ENCODE assay signal across 1 cellular context in the genomic region with DNA sequence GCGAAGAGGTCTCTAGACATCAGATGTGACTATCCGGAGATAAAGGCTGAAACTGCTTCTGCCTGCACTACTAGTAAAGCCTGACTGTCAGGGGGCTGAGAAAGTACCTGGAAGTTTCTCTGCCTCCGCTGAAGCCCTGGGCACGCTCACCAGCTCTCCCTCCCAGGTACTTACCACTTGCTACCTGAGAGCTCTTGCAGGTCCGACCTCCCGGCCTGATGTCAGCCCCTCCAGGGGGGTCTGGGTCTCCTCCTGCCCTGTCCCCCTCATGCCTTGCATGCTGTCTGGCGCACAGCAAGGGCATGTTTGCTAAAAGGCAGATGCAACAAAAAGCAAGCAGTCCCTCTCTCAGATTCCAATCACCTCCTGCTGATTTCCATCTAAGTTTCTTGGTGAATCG.
TF ChIP-seq lines count a peak whose summit lies in the region.

No MANE protein-coding gene starts in this region.

TF ChIP-seq in HepG2, 621 proteins besides CTCF, POLR2A, EP300 and RAD21:
- TF ChIP-seq, protein P1, sequence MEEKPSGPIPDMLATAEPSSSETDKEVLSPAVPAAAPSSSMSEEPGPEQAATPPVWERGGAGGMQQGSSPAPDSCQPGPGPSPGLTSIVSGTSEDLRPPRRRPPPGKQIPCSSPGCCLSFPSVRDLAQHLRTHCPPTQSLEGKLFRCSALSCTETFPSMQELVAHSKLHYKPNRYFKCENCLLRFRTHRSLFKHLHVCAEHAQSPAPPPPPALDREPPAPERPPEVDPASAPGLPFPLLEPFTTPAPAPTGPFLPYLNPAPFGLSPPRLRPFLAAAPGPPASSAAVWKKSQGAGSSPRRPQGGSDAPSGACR (CRISPR knock-in tag; IDR thresholded peaks at IDR 0.05), result 0 out of 2 replicates have a peak, but pooled peaks have one; percentile 12
- TF ChIP-seq ARNTL (CRISPR knock-in tag; IDR thresholded peaks at IDR 0.05), result no peak
- 0 out of 2 replicates have a peak, but pooled peaks have one; percentile 34 for TF ChIP-seq BORCS8-MEF2B (CRISPR knock-in tag; IDR thresholded peaks at IDR 0.05)
- TF ChIP-seq, protein P2, sequence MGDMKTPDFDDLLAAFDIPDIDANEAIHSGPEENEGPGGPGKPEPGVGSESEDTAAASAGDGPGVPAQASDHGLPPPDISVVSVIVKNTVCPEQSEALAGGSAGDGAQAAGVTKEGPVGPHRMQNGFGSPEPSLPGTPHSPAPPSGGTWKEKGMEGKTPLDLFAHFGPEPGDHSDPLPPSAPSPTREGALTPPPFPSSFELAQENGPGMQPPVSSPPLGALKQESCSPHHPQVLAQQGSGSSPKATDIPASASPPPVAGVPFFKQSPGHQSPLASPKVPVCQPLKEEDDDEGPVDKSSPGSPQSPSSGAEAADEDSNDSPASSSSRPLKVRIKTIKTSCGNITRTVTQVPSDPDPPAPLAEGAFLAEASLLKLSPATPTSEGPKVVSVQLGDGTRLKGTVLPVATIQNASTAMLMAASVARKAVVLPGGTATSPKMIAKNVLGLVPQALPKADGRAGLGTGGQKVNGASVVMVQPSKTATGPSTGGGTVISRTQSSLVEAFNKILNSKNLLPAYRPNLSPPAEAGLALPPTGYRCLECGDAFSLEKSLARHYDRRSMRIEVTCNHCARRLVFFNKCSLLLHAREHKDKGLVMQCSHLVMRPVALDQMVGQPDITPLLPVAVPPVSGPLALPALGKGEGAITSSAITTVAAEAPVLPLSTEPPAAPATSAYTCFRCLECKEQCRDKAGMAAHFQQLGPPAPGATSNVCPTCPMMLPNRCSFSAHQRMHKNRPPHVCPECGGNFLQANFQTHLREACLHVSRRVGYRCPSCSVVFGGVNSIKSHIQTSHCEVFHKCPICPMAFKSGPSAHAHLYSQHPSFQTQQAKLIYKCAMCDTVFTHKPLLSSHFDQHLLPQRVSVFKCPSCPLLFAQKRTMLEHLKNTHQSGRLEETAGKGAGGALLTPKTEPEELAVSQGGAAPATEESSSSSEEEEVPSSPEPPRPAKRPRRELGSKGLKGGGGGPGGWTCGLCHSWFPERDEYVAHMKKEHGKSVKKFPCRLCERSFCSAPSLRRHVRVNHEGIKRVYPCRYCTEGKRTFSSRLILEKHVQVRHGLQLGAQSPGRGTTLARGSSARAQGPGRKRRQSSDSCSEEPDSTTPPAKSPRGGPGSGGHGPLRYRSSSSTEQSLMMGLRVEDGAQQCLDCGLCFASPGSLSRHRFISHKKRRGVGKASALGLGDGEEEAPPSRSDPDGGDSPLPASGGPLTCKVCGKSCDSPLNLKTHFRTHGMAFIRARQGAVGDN (CRISPR knock-in tag; IDR thresholded peaks at IDR 0.05), result peak; percentile 48
- TF ChIP-seq ZNF383 (CRISPR knock-in tag; IDR thresholded peaks at IDR 0.05; ENCODE audit: borderline replicate concordance), result no peak
- TF ChIP-seq ZNF749 (CRISPR knock-in tag; IDR thresholded peaks at IDR 0.05; ENCODE audit: borderline replicate concordance), result 0 out of 2 replicates have a peak, but pooled peaks have one; percentile 7
- TF ChIP-seq NR2F6 (IDR thresholded peaks at IDR 0.05), result no peak
- no peak for TF ChIP-seq NR2F6 (CRISPR knock-in tag; IDR thresholded peaks at IDR 0.05)
- TF ChIP-seq, protein P3, sequence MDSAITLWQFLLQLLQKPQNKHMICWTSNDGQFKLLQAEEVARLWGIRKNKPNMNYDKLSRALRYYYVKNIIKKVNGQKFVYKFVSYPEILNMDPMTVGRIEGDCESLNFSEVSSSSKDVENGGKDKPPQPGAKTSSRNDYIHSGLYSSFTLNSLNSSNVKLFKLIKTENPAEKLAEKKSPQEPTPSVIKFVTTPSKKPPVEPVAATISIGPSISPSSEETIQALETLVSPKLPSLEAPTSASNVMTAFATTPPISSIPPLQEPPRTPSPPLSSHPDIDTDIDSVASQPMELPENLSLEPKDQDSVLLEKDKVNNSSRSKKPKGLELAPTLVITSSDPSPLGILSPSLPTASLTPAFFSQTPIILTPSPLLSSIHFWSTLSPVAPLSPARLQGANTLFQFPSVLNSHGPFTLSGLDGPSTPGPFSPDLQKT (CRISPR knock-in tag; IDR thresholded peaks at IDR 0.05; ENCODE audit: borderline replicate concordance), result no peak
- 0 out of 2 replicates have a peak, but pooled peaks have one; percentile 3 for TF ChIP-seq BHLHE40 (IDR thresholded peaks at IDR 0.05; ENCODE audit: low read length)
- no peak for TF ChIP-seq ZNF121 (CRISPR knock-in tag; IDR thresholded peaks at IDR 0.05)
- TF ChIP-seq, protein P4, sequence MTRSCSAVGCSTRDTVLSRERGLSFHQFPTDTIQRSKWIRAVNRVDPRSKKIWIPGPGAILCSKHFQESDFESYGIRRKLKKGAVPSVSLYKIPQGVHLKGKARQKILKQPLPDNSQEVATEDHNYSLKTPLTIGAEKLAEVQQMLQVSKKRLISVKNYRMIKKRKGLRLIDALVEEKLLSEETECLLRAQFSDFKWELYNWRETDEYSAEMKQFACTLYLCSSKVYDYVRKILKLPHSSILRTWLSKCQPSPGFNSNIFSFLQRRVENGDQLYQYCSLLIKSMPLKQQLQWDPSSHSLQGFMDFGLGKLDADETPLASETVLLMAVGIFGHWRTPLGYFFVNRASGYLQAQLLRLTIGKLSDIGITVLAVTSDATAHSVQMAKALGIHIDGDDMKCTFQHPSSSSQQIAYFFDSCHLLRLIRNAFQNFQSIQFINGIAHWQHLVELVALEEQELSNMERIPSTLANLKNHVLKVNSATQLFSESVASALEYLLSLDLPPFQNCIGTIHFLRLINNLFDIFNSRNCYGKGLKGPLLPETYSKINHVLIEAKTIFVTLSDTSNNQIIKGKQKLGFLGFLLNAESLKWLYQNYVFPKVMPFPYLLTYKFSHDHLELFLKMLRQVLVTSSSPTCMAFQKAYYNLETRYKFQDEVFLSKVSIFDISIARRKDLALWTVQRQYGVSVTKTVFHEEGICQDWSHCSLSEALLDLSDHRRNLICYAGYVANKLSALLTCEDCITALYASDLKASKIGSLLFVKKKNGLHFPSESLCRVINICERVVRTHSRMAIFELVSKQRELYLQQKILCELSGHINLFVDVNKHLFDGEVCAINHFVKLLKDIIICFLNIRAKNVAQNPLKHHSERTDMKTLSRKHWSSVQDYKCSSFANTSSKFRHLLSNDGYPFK (CRISPR knock-in tag; IDR thresholded peaks at IDR 0.05; ENCODE audit: borderline replicate concordance), result no peak
- TF ChIP-seq, protein P5, sequence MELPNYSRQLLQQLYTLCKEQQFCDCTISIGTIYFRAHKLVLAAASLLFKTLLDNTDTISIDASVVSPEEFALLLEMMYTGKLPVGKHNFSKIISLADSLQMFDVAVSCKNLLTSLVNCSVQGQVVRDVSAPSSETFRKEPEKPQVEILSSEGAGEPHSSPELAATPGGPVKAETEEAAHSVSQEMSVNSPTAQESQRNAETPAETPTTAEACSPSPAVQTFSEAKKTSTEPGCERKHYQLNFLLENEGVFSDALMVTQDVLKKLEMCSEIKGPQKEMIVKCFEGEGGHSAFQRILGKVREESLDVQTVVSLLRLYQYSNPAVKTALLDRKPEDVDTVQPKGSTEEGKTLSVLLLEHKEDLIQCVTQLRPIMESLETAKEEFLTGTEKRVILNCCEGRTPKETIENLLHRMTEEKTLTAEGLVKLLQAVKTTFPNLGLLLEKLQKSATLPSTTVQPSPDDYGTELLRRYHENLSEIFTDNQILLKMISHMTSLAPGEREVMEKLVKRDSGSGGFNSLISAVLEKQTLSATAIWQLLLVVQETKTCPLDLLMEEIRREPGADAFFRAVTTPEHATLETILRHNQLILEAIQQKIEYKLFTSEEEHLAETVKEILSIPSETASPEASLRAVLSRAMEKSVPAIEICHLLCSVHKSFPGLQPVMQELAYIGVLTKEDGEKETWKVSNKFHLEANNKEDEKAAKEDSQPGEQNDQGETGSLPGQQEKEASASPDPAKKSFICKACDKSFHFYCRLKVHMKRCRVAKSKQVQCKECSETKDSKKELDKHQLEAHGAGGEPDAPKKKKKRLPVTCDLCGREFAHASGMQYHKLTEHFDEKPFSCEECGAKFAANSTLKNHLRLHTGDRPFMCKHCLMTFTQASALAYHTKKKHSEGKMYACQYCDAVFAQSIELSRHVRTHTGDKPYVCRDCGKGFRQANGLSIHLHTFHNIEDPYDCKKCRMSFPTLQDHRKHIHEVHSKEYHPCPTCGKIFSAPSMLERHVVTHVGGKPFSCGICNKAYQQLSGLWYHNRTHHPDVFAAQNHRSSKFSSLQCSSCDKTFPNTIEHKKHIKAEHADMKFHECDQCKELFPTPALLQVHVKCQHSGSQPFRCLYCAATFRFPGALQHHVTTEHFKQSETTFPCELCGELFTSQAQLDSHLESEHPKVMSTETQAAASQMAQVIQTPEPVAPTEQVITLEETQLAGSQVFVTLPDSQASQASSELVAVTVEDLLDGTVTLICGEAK (IDR thresholded peaks at IDR 0.05), result no peak
- TF ChIP-seq, protein P5 (CRISPR knock-in tag; IDR thresholded peaks at IDR 0.05), result peak; percentile 52; the same call in 1 of the 2 replicates
